ENCODE assay signal across 1 cellular context in genomic region chr2:54575379-54575888, GRCh38.
TF ChIP-seq lines count a peak whose summit lies in the region.

No MANE protein-coding gene starts in this region.

TF ChIP-seq in A549, 52 proteins besides CTCF, POLR2A, EP300 and RAD21 (continued from another document):
- TF ChIP-seq CEBPB (IDR thresholded peaks at IDR 0.05) (peak in 1 of 2 experiments; percentile 74; a peak in 3 of 4 replicates), RARB (CRISPR knock-in tag; IDR thresholded peaks at IDR 0.05) (no peak), MYC (IDR thresholded peaks at IDR 0.05; ENCODE audit: borderline replicate concordance, low read length) (no peak), CHD4 (IDR thresholded peaks at IDR 0.05; ENCODE audit: borderline replicate concordance) (no peak), TFCP2L1 (CRISPR knock-in tag; IDR thresholded peaks at IDR 0.05) (no peak), CBX2 (IDR thresholded peaks at IDR 0.05; ENCODE audit: borderline replicate concordance, low read depth) (no peak), KDM5A (IDR thresholded peaks at IDR 0.05) (no peak), FOXS1 (CRISPR knock-in tag; IDR thresholded peaks at IDR 0.05) (no peak), ZFP36 (IDR thresholded peaks at IDR 0.05; ENCODE audit: borderline replicate concordance, partially characterized antibody) (no peak)
- TF ChIP-seq, protein P1, sequence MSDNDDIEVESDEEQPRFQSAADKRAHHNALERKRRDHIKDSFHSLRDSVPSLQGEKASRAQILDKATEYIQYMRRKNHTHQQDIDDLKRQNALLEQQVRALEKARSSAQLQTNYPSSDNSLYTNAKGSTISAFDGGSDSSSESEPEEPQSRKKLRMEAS (IDR thresholded peaks at IDR 0.05) = no peak
